1 cellular context compared by ENCODE assay signal in genomic region chr22:43006753-43007152, GRCh38.
TF ChIP-seq lines count a peak whose summit lies in the region.

No MANE protein-coding gene starts in this region.

TF ChIP-seq in IMR-90, 13 proteins besides CTCF, POLR2A, EP300 and RAD21:
- TF ChIP-seq ELK1 (IDR thresholded peaks at IDR 0.05; ENCODE audit: borderline replicate concordance, low read depth, low read length) (no peak), CEBPB (IDR thresholded peaks at IDR 0.05; ENCODE audit: low read depth, low read length) (no peak), CHD1 (IDR thresholded peaks at IDR 0.05; ENCODE audit: low read depth, low read length) (no peak), MXI1 (IDR thresholded peaks at IDR 0.05; ENCODE audit: borderline replicate concordance, low read depth, low read length) (no peak), MAZ (IDR thresholded peaks at IDR 0.05; ENCODE audit: borderline replicate concordance, low read depth, low read length) (no peak), NFE2L2 (IDR thresholded peaks at IDR 0.05; ENCODE audit: low read depth, low read length) (no peak), FOS (IDR thresholded peaks at IDR 0.05; ENCODE audit: low read depth, low read length) (no peak), RFX5 (IDR thresholded peaks at IDR 0.05; ENCODE audit: low read depth, low read length) (no peak), RCOR1 (IDR thresholded peaks at IDR 0.05; ENCODE audit: insufficient replicate concordance, low read length) (no peak), SMC3 (IDR thresholded peaks at IDR 0.05; ENCODE audit: low read depth, low read length) (no peak), USF2 (IDR thresholded peaks at IDR 0.05; ENCODE audit: low read depth, low read length) (no peak), BHLHE40 (IDR thresholded peaks at IDR 0.05; ENCODE audit: low read depth, low read length) (no peak), MAFK (IDR thresholded peaks at IDR 0.05; ENCODE audit: low read depth, low read length) (no peak)
